23 cellular contexts compared by ENCODE assay signal in the genomic region with DNA sequence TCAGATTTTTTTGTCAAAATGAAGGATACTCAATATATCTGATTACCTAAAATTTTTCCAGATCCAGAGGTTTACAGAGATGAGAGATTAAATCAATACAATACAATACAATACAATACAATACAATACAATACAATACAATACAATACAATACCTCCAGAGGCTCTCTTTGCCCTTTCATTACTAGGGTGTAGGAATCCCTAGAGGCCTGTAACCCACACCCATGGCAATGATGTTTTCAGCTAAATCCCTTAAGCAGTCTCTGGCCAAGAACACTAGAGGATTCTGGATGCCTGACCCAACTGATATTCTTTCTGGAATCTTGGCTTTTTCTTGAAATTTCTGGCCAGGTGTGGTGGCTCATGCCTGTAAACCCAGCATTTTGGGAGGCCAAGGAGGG.
"Had no signal": no experiment of that assay in that cellular context is flagged by ENCODE, and none has a peak within 500 bp of the region (broad histone marks: within the 10 kb centered on the region; RNA-seq: fewer than 3 reads in every experiment).

No MANE protein-coding gene starts in this region.

- H3K36me3 ChIP-seq: MG63, SJSA1 had no signal

- H3K4me1 ChIP-seq: SJSA1 had no signal

- H3K4me3 ChIP-seq: MG63, SJSA1, SK-N-MC had no signal

- H3K9me3 ChIP-seq: MG63, SJSA1 had no signal

- ATAC-seq: HepG2 had no signal

- H3K27ac ChIP-seq: SJSA1, SK-N-MC had no signal

- DNase-seq: IMR-90, Karpas-422, KG1, MG63, NCI-H1092 treated with DMSO at 0.1 percent for 48 hours, NCI-H1417, NCI-H1436 treated with DMSO at 0.1 percent for 48 hours, NCI-H1694, NCI-H187 treated with DMSO at 0.1 percent for 48 hours, NCI-H2029 treated with DMSO at 0.1 percent for 48 hours, NCI-H2171, NCI-H345, NCI-H446 treated with DMSO at 0.1 percent for 48 hours, NCI-H510A treated with DMSO at 0.1 percent for 48 hours, NCI-H526, Right ventricle myocardium superior, RPMI8226, SIG-M5, SW 1271, T-helper 1 cell had no signal

- H3K27me3 ChIP-seq: MG63, SJSA1 had no signal
